8 cellular contexts compared by ENCODE assay signal in the genomic region with DNA sequence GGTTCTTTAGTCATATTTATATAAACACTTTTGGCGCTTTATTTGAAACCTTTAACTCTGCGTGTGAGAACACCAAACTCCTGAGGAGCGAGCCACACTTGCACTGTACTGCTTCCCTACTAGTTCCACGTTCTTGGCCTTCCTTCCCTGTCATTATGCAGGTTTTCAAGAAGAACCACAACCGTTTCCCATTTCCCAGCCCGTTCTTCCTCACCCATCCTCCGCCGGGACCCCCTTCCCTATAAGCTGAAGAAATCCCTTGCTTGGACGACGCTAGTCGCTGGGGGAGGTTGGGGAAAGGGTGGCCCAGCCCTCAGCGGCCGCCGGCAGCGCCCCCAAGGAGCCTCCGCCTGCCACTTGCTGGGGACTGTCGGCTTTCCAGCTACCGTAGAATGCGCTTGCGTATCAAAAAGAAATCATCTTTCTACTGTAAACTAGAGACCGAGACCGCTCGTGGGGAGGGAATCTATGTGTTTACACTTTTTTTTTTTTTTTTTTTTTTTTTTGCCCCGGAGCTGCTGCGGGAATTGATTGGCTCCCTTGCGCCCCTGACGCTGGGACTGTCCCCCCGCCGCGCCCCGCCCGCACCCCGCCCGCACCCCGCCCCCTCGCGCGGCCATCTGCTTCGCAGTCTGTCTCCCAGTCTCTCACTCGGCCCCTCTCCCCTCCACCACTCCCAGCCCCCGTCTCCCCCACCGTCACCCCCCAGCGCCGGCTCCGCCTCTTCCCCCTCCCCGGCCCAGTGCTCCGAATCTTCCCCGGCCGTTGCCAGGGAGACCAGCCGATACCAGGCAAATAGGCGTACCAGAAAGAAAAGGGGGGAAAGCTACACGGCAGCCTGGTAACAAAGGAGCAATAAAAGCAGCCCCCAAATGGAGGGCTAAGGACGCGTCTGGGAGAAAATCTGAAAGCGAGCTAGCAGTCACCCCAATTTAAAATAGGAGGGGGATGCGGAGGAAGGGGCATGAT. TPM values are rescaled to one million over a fixed set of nuclear protein-coding genes. Genes with fewer than 3 reads are reported as not detected.
DNase-seq lines count a peak whose midpoint lies in the region; ATAC-seq and TF ChIP-seq lines count a peak whose summit lies in the region.

No MANE protein-coding gene starts in this region.

- H3K36me3 Mint-ChIP-seq in activated naive CD8-positive, alpha-beta T cell = no peaks in the 10 kb centered on the region
- H3K36me3 Mint-ChIP-seq in glutamatergic neuron (ENCODE audit: unreplicated experiment) (no peaks in the 10 kb centered on the region), neural crest cell (ENCODE audit: low read depth) (peaks cover 12% of the 10 kb centered on the region)

- peak overlapping the region; percentile 64 for H3K4me3 Mint-ChIP-seq in activated naive CD8-positive, alpha-beta T cell
- H3K4me3 Mint-ChIP-seq in glutamatergic neuron (ENCODE audit: unreplicated experiment) (peak overlapping the region; percentile 90), neural crest cell (no peak overlapping the region)

- peaks cover 15% of the 10 kb centered on the region for H3K4me1 Mint-ChIP-seq in activated naive CD8-positive, alpha-beta T cell (ENCODE audit: low read depth)
- H3K4me1 Mint-ChIP-seq in glutamatergic neuron (ENCODE audit: low read depth, unreplicated experiment) (peaks cover 18% of the 10 kb centered on the region), neural crest cell (peaks cover 12% of the 10 kb centered on the region)

- peaks cover 36% of the 10 kb centered on the region for H3K27me3 Mint-ChIP-seq in activated naive CD8-positive, alpha-beta T cell
- H3K27me3 Mint-ChIP-seq in glutamatergic neuron (ENCODE audit: unreplicated experiment) (peaks cover 23% of the 10 kb centered on the region), neural crest cell (ENCODE audit: low read depth) (peaks cover 16% of the 10 kb centered on the region)

- no peaks in the 10 kb centered on the region for H3K9me3 Mint-ChIP-seq in activated naive CD8-positive, alpha-beta T cell (ENCODE audit: low read depth)
- peaks cover 15% of the 10 kb centered on the region for H3K9me3 Mint-ChIP-seq in glutamatergic neuron (ENCODE audit: unreplicated experiment)
- H3K9me3 Mint-ChIP-seq in neural crest cell = no peaks in the 10 kb centered on the region

- DNase-seq in DMS 273 (lab: John Stamatoyannopoulos, UW; ENCODE audit: unreplicated experiment) = peak; percentile 97
- DNase-seq in H4 (ENCODE audit: low spot score) = peak; percentile 61
- peak; percentile 91 for DNase-seq in NCI-H2196 treated with DMSO at 0.1 percent for 48 hours (lab: John Stamatoyannopoulos, UW; ENCODE audit: unreplicated experiment)
- peak; percentile 94 for DNase-seq in glutamatergic neuron
- peak; percentile 81 for DNase-seq in neural crest cell (ENCODE audit: low read depth, low spot score)

- H3K27ac Mint-ChIP-seq in activated naive CD8-positive, alpha-beta T cell = no peak overlapping the region
- H3K27ac Mint-ChIP-seq in glutamatergic neuron (ENCODE audit: unreplicated experiment) = peak overlapping the region; percentile 97
- H3K27ac Mint-ChIP-seq in neural crest cell (ENCODE audit: unreplicated experiment) = peak overlapping the region; percentile 81

- ATAC-seq in HG02571 (IDR thresholded peaks at IDR 0.05; ENCODE audit: unreplicated experiment) (no peak), HG03039 (IDR thresholded peaks at IDR 0.05; ENCODE audit: unreplicated experiment) (no peak)

- TF ChIP-seq CTCF in glutamatergic neuron (IDR thresholded peaks at IDR 0.05; ENCODE audit: partially characterized antibody, unreplicated experiment) = no peak
- TF ChIP-seq CTCF in neural crest cell (conservative IDR thresholded peaks at IDR 0.05) = no peak

RNA-seq across cellular contexts. Expression of a gene that starts 2.3 kb away (rescaled TPM):
- 46.5 and 52.2 TPM in 2 replicates for total RNA-seq in H4 (2014; rRNA removed; shearing (Covaris generic))
- total RNA-seq in glutamatergic neuron (ENCODE audit: unreplicated experiment) (442 TPM), neural crest cell (376 and 380 TPM in 2 replicates)
